ENCODE assay signal across 8 cellular contexts in genomic region chr3:184583345-184584000, GRCh38. TPM values are rescaled to one million over a fixed set of nuclear protein-coding genes. Genes with fewer than 3 reads are reported as not detected.
DNase-seq lines count a peak whose midpoint lies in the region; ATAC-seq and TF ChIP-seq lines count a peak whose summit lies in the region.

No MANE protein-coding gene starts in this region.

- ATAC-seq in HG03095 (IDR thresholded peaks at IDR 0.05; ENCODE audit: unreplicated experiment): no peak
- ATAC-seq in HG02763 (IDR thresholded peaks at IDR 0.05; ENCODE audit: unreplicated experiment): no peak

- TF ChIP-seq CTCF in adrenal gland (IDR thresholded peaks at IDR 0.05) (no peak), prostate gland (IDR thresholded peaks at IDR 0.05) (no peak)

- no peaks in the 10 kb centered on the region for H3K9me3 ChIP-seq in adrenal gland (replicated peaks in 1 of 3)
- H3K9me3 ChIP-seq in prostate gland: no peaks in the 10 kb centered on the region

- H3K27me3 ChIP-seq in adrenal gland (no peaks in the 10 kb centered on the region), prostate gland (replicated peaks; ENCODE audit: insufficient read depth) (no peaks in the 10 kb centered on the region)

- DNase-seq in D341Med (ENCODE audit: low spot score): peak; percentile 73
- DNase-seq in adrenal gland: peak in 3 of 7 donors; percentile 23 to 46 (median 38)
- peak; percentile 48 to 55 for DNase-seq in hippocampal formation (lab: John Stamatoyannopoulos, UW)
- no peak for DNase-seq in prostate gland (ENCODE audit: low spot score)
- no peak for DNase-seq in T1000 (lab: John Stamatoyannopoulos, UW)
- DNase-seq in SW 1271 (lab: John Stamatoyannopoulos, UW): no peak

- 4% methylated on average over 62 to 73 of the region's 73 CpGs; no CpG with 5 or more reads in 2 of the 4 donors for WGBS in adrenal gland, 4 donors
- WGBS in prostate gland: 23% methylated on average over 48 of the region's 73 CpGs

- intact Hi-C loops in adrenal gland (cut with DNase I) (no loop called here), prostate gland (cut with DNase I) (no loop called here)

- H3K4me1 ChIP-seq in adrenal gland (replicated peaks in 1 of 2): peaks cover 3 to 4% of the 10 kb centered on the region in 2 donors
- no peaks in the 10 kb centered on the region for H3K4me1 ChIP-seq in prostate gland (replicated peaks)

- TF ChIP-seq POLR2A in adrenal gland (IDR thresholded peaks at IDR 0.05): no peak
- no peak for TF ChIP-seq POLR2A in prostate gland (IDR thresholded peaks at IDR 0.05)

- H3K27ac ChIP-seq in adrenal gland (peak overlapping the region in 4 of 5 donors; percentile 48 to 85 (median 62)), prostate gland (peak overlapping the region; percentile 36 to 48)

- H3K4me3 ChIP-seq in adrenal gland (peak overlapping the region in 3 of 4 donors; percentile 83 to 88 (median 85)), prostate gland (peak overlapping the region; percentile 21 to 30)

- H3K36me3 ChIP-seq in adrenal gland (replicated peaks in 1 of 2) (no peaks in the 10 kb centered on the region), prostate gland (peaks cover 0 to 4% of the 10 kb centered on the region in 2 donors)

RNA-seq across cellular contexts. Expression of gene EPHB3, which starts 21.9 kb away (rescaled TPM):
- total RNA-seq in adrenal gland (1 to 10 TPM in 5 of 8 donors, under 1 TPM in 3; 0.52 to 3.1 (median 1.3) TPM), prostate gland (10 to 100 TPM; 11.9 to 25.2 TPM)
- polyA plus RNA-seq in adrenal gland: 1 to 10 TPM in 2 of 3 donors, under 1 TPM in 1; 0.29 to 1.2 (median 1.0) TPM

Comparison
In these comparisons a context has a peak if more than half of its experiments do, and no peak if none do; other contexts are left out.
1. DNase-seq: peak in D341Med (single experiment) and hippocampal formation (2 of 2); none in prostate gland (single experiment), T1000 (single experiment) and SW 1271 (0 of 2).